In genomic region chr14:102592969-102593840, GRCh38 we compare ENCODE assay signal across 8 cellular contexts. TPM values are rescaled to one million over a fixed set of nuclear protein-coding genes. Genes with fewer than 3 reads are reported as not detected.
A peak's percentile ranks its signal among the peaks of the same experiment; 100 is the strongest.
DNase-seq lines count a peak whose midpoint lies in the region; ATAC-seq, FAIRE-seq and TF ChIP-seq lines count a peak whose summit lies in the region.

No MANE protein-coding gene starts in this region.

- H3K9me3 ChIP-seq in iPS-15b (ENCODE audit: control insufficient read depth, insufficient read depth, low read length) (no peaks in the 10 kb centered on the region), skeletal muscle satellite cell (replicated peaks; ENCODE audit: low read length) (no peaks in the 10 kb centered on the region)

- H3K4me1 ChIP-seq in iPS-15b (ENCODE audit: control insufficient read depth, insufficient read depth, low read length) (peaks cover 11% of the 10 kb centered on the region), skeletal muscle satellite cell (ENCODE audit: control insufficient read depth, insufficient read depth, low read length) (peaks cover 16% of the 10 kb centered on the region)

- H3K9ac ChIP-seq in iPS-15b (ENCODE audit: low read depth, low read length), result peak overlapping the region; percentile 37
- H3K9ac ChIP-seq in skeletal muscle satellite cell (ENCODE audit: low read depth, low read length), result peak overlapping the region; percentile 89

- H3K4me2 ChIP-seq in skeletal muscle satellite cell (ENCODE audit: low read length), result peak overlapping the region; percentile 91

- no peak for FAIRE-seq in RCC 7860 (lab: Jason Lieb, UNC)

- ATAC-seq in GM19035 (IDR thresholded peaks at IDR 0.05; ENCODE audit: unreplicated experiment) (peak; percentile 13), HG03439 (IDR thresholded peaks at IDR 0.05; ENCODE audit: unreplicated experiment) (peak; percentile 17)

- H3K36me3 ChIP-seq in iPS-15b (ENCODE audit: control insufficient read depth, insufficient read depth, low read length) (peaks cover 3% of the 10 kb centered on the region), skeletal muscle satellite cell (ENCODE audit: insufficient read depth, low read length) (no peaks in the 10 kb centered on the region)

- peak; percentile 21 for TF ChIP-seq CTCF in AG09319 (IDR thresholded peaks at IDR 0.05; ENCODE audit: low read depth, low read length)
- TF ChIP-seq CTCF in astrocyte of the cerebellum (IDR thresholded peaks at IDR 0.05; ENCODE audit: low read depth, low read length, missing control alignments), result peak; percentile 34

- H3K27me3 ChIP-seq in iPS-15b (ENCODE audit: control insufficient read depth, insufficient read depth, low read length) (no peaks in the 10 kb centered on the region), skeletal muscle satellite cell (ENCODE audit: control insufficient read depth, insufficient read depth, low read length) (no peaks in the 10 kb centered on the region)

- no peak for DNase-seq in AG09319 (ENCODE audit: extremely low read depth, low read depth)
- DNase-seq in T-helper 1 cell, result peak; percentile 21 to 65 (median 52)
- DNase-seq in astrocyte of the cerebellum (ENCODE audit: low read depth), result no peak
- no peak for DNase-seq in RCC 7860 (ENCODE audit: low spot score)

- in situ Hi-C loops in astrocyte of the cerebellum (cut with HindIII; ENCODE audit: low sequenced_read_pairs), result no loop called here

- peak overlapping the region; percentile 91 for H3K4me3 ChIP-seq in astrocyte of the cerebellum (ENCODE audit: low read depth, low read length)
- peak overlapping the region; percentile 79 for H3K4me3 ChIP-seq in iPS-15b (ENCODE audit: low read depth, low read length)
- H3K4me3 ChIP-seq in skeletal muscle satellite cell (ENCODE audit: low read length), result peak overlapping the region; percentile 97

RNA-seq across cellular contexts. Expression of gene RCOR1, which starts 0.8 kb away (rescaled TPM):
- 12.9 and 15.2 TPM in 2 replicates for total RNA-seq in skeletal muscle satellite cell (2012; rRNA removed)

Comparison
In these comparisons a context has a peak if more than half of its experiments do, and no peak if none do; other contexts are left out.
1. DNase-seq: peak in T-helper 1 cell (5 of 5); none in AG09319 (single experiment), astrocyte of the cerebellum (single experiment) and RCC 7860 (single experiment).
2. Peak in every context shown above with its lines, with median percentiles within 50 percentile points of each other: H3K4me3 ChIP-seq.